23 cellular contexts compared by ENCODE assay signal in the genomic region with DNA sequence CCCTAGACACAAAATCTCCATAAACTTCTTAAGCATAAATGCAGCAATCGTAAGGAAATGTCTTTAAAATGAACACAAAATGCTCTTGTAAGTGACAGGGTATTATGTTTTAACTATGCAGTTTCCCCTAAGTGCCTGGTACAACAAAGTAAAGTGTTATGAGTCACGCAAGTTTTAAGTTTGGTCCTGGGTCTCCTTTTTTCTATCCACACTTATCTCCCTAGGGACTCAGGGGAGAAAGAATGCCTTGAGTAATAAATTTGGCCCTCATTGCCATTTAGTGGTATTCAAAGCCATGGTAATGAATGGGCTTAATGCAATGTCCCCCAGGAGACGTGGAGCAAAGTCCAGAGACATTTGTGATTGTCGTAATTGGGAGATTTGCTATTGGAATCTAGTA.
"Had no signal": no experiment of that assay in that cellular context is flagged by ENCODE, and none has a peak within 500 bp of the region (broad histone marks: within the 10 kb centered on the region; RNA-seq: fewer than 3 reads in every experiment).

No MANE protein-coding gene starts in this region.

- DNase-seq: IMR-90, Karpas-422, KG1, MM.1S, NCI-H1092 treated with DMSO at 0.1 percent for 48 hours, NCI-H1436, NCI-H187, NCI-H2029, NCI-H2081 treated with DMSO at 0.1 percent for 48 hours, NCI-H2171, NCI-H226, NCI-H446, NCI-H510A, NCI-H524 treated with DMSO at 0.1 percent for 48 hours, NCI-H69, NCI-H774, PC-3, SHP77 treated with DMSO at 0.1 percent for 48 hours, SJCRH30 had no signal

- H3K4me1 ChIP-seq: SJCRH30 had no signal

- H3K27ac ChIP-seq: SJCRH30 had no signal

- ATAC-seq: HepG2, Panc1, PC-3, Right ventricle myocardium inferior, SK-N-SH treated with all-trans-retinoic acid at 6 μM for 48 hours had no signal

- H3K9me3 ChIP-seq: SJCRH30 had no signal

- H3K4me3 ChIP-seq: SJCRH30 had no signal

- FAIRE-seq: HepG2 had no signal

- H3K27me3 ChIP-seq: SJCRH30 had no signal

- H3K36me3 ChIP-seq: SJCRH30 had no signal
